In genomic region chr7:158527038-158527437, GRCh38 we compare ENCODE assay signal across 24 cellular contexts.
"Had no signal": no experiment of that assay in that cellular context is flagged by ENCODE, and none has a peak within 500 bp of the region (broad histone marks: within the 10 kb centered on the region; RNA-seq: fewer than 3 reads in every experiment).

No MANE protein-coding gene starts in this region.

- H3K4me3 Mint-ChIP-seq: immature natural killer cell; memory B cell; natural killer cell; stimulated activated naive B cell treated with anti-CD40 and anti-IgM and Interleukin-4, amounts not matched to agents 10 μg/mL and 1 μg/mL and 100 μg/mL, for 72 hours; stimulated activated naive CD8-positive, alpha-beta T cell treated with anti-CD3 and anti-CD28 coated beads, Interleukin-15, Interleukin-2, amounts not matched to agents 100 ng/mL and 50 ng/mL, for 24 hours had no signal

- H3K36me3 ChIP-seq: esophagus muscularis mucosa, gastroesophageal sphincter, heart right ventricle, right lobe of liver, vagina had no signal

- H3K36me3 Mint-ChIP-seq: immature natural killer cell; memory B cell; natural killer cell; stimulated activated naive B cell treated with anti-CD40 and anti-IgM and Interleukin-4, amounts not matched to agents 10 μg/mL and 1 μg/mL and 100 μg/mL, for 72 hours had no signal

- H3K9me3 Mint-ChIP-seq: immature natural killer cell; memory B cell; natural killer cell; stimulated activated naive CD8-positive, alpha-beta T cell treated with anti-CD3 and anti-CD28 coated beads, Interleukin-15, Interleukin-2, amounts not matched to agents 100 ng/mL and 50 ng/mL, for 24 hours had no signal

- H3K4me1 Mint-ChIP-seq: natural killer cell had no signal

- H2AFZ ChIP-seq: parathyroid adenoma had no signal

- H3K4me1 ChIP-seq: esophagus muscularis mucosa, foreskin keratinocyte, gastroesophageal sphincter, heart right ventricle, right lobe of liver, vagina had no signal

- H3K4me3 ChIP-seq: coronary artery, esophagus muscularis mucosa, gastroesophageal sphincter, heart right ventricle, lung, right lobe of liver, vagina had no signal

- H3K27ac Mint-ChIP-seq: memory B cell; natural killer cell; progenitor cell of endocrine pancreas; stimulated activated naive B cell treated with anti-CD40 and anti-IgM and Interleukin-4, amounts not matched to agents 10 μg/mL and 1 μg/mL and 100 μg/mL, for 72 hours; stimulated activated naive CD8-positive, alpha-beta T cell treated with anti-CD3 and anti-CD28 coated beads, Interleukin-15, Interleukin-2, amounts not matched to agents 100 ng/mL and 50 ng/mL, for 24 hours had no signal

- H3K27me3 Mint-ChIP-seq: progenitor cell of endocrine pancreas; stimulated activated naive CD8-positive, alpha-beta T cell treated with anti-CD3 and anti-CD28 coated beads, Interleukin-15, Interleukin-2, amounts not matched to agents 100 ng/mL and 50 ng/mL, for 24 hours had no signal

- DNase-seq: dermis blood vessel endothelial cell; effector memory CD4-positive, alpha-beta T cell; foreskin keratinocyte; heart right ventricle; hypothalamus; immature natural killer cell; islet precursor cell; natural killer cell; right lobe of liver; small intestine; stimulated activated CD4-positive, alpha-beta T cell treated with anti-CD3 and anti-CD28 coated beads, Interleukin-15, amount 100 ng/mL, for 24 hours; stimulated activated CD4-positive, alpha-beta T cell treated with anti-CD3 and anti-CD28 coated beads, Interleukin-2, amount 100 ng/mL, for 48 hours; stimulated activated naive B cell treated with anti-CD40 and anti-IgM and Interleukin-4, amounts not matched to agents 10 μg/mL and 1 μg/mL and 100 μg/mL, for 72 hours; trophoblast cell had no signal

- H3K27ac ChIP-seq: coronary artery, esophagus muscularis mucosa, foreskin keratinocyte, gastroesophageal sphincter, heart right ventricle, parathyroid adenoma, right lobe of liver, vagina had no signal

- H3K27me3 ChIP-seq: foreskin keratinocyte, right lobe of liver, vagina had no signal

- FAIRE-seq: endothelial cell of umbilical vein, small intestine had no signal

- H3K9ac ChIP-seq: parathyroid adenoma had no signal

- H3K9me3 ChIP-seq: esophagus muscularis mucosa, gastroesophageal sphincter, right lobe of liver, vagina had no signal
